Comparison of ENCODE assay signal across 20 cellular contexts in genomic region chr1:221706191-221706590, GRCh38.
"Had no signal": no experiment of that assay in that cellular context is flagged by ENCODE, and none has a peak within 500 bp of the region (broad histone marks: within the 10 kb centered on the region; RNA-seq: fewer than 3 reads in every experiment).

No MANE protein-coding gene starts in this region.

- H3K4me3 ChIP-seq: colonic mucosa, esophagus squamous epithelium, tibial artery had no signal

- H3K27me3 ChIP-seq: brain microvascular endothelial cell, colonic mucosa, esophagus squamous epithelium, tibial artery had no signal

- H3K36me3 ChIP-seq: brain microvascular endothelial cell, colonic mucosa had no signal

- H3K9ac ChIP-seq: parathyroid adenoma, SK-N-SH had no signal

- ATAC-seq: activated CD4-positive, alpha-beta T cell treated with anti-CD3 and anti-CD28 coated beads for 36 hours; activated CD8-positive, alpha-beta memory T cell treated with anti-CD3 and anti-CD28 coated beads, Interleukin-2, amount 10 ng/mL, durations not matched to agents 7 days and 5 days; activated T-helper 17 cell treated with anti-CD3 and anti-CD28 coated beads, Interleukin-2, amount 50 U/mL, for 72 hours; naive thymus-derived CD8-positive, alpha-beta T cell; sciatic nerve; stimulated activated effector memory CD8-positive, alpha-beta T cell treated with anti-CD3 and anti-CD28 coated beads, Interleukin-12 subunit alpha, Interleukin-12 subunit beta, amount 100 ng/mL, for 72 hours; WTC11 had no signal

- DNase-seq: activated CD4-positive, alpha-beta T cell treated with anti-CD3 and anti-CD28 coated beads for 36 hours; activated CD4-positive, alpha-beta T cell treated with anti-CD3 and anti-CD28 coated beads, Interleukin-2, amount 50 U/mL, for 48 hours; activated CD8-positive, alpha-beta memory T cell treated with anti-CD3 and anti-CD28 coated beads, Interleukin-2, amount 10 ng/mL, durations not matched to agents 7 days and 5 days; activated naive CD4-positive, alpha-beta T cell; aorta; brain microvascular endothelial cell; colonic mucosa; effector CD4-positive, alpha-beta T cell; esophagus squamous epithelium; mesendoderm; naive thymus-derived CD8-positive, alpha-beta T cell; SK-N-SH; stimulated activated CD4-positive, alpha-beta T cell treated with anti-CD3 and anti-CD28 coated beads, Interleukin-4, amount 100 ng/mL, for 24 hours; tibial artery had no signal

- H3K27me3 Mint-ChIP-seq: activated CD4-positive, alpha-beta T cell treated with anti-CD3 and anti-CD28 coated beads for 36 hours; activated CD8-positive, alpha-beta memory T cell treated with anti-CD3 and anti-CD28 coated beads, Interleukin-2, amount 10 ng/mL, durations not matched to agents 7 days and 5 days; activated T-helper 17 cell treated with anti-CD3 and anti-CD28 coated beads, Interleukin-2, amount 50 U/mL, for 72 hours; central memory CD8-positive, alpha-beta T cell; naive thymus-derived CD8-positive, alpha-beta T cell had no signal

- H3K4me2 ChIP-seq: SK-N-SH had no signal

- H3K9me3 ChIP-seq: colonic mucosa, esophagus squamous epithelium, SK-N-SH, tibial artery had no signal

- H3K27ac ChIP-seq: brain microvascular endothelial cell, colonic mucosa, parathyroid adenoma, tibial artery had no signal

- H3K27ac Mint-ChIP-seq: activated CD4-positive, alpha-beta T cell treated with anti-CD3 and anti-CD28 coated beads for 36 hours; activated CD8-positive, alpha-beta memory T cell treated with anti-CD3 and anti-CD28 coated beads, Interleukin-2, amount 10 ng/mL, durations not matched to agents 7 days and 5 days; activated T-helper 17 cell treated with anti-CD3 and anti-CD28 coated beads, Interleukin-2, amount 50 U/mL, for 72 hours; stimulated activated effector memory CD8-positive, alpha-beta T cell treated with anti-CD3 and anti-CD28 coated beads, Interleukin-12 subunit alpha, Interleukin-12 subunit beta, amount 100 ng/mL, for 72 hours; WTC11 had no signal

- H3K4me3 Mint-ChIP-seq: activated CD4-positive, alpha-beta T cell treated with anti-CD3 and anti-CD28 coated beads for 36 hours; activated CD8-positive, alpha-beta memory T cell treated with anti-CD3 and anti-CD28 coated beads, Interleukin-2, amount 10 ng/mL, durations not matched to agents 7 days and 5 days; activated T-helper 17 cell treated with anti-CD3 and anti-CD28 coated beads, Interleukin-2, amount 50 U/mL, for 72 hours; central memory CD8-positive, alpha-beta T cell; naive thymus-derived CD8-positive, alpha-beta T cell; stimulated activated effector memory CD8-positive, alpha-beta T cell treated with anti-CD3 and anti-CD28 coated beads, Interleukin-12 subunit alpha, Interleukin-12 subunit beta, amount 100 ng/mL, for 72 hours; WTC11 had no signal

- H2AFZ ChIP-seq: parathyroid adenoma had no signal

- H3K9me3 Mint-ChIP-seq: activated T-helper 17 cell treated with anti-CD3 and anti-CD28 coated beads, Interleukin-2, amount 50 U/mL, for 72 hours; central memory CD8-positive, alpha-beta T cell; naive thymus-derived CD8-positive, alpha-beta T cell; stimulated activated effector memory CD8-positive, alpha-beta T cell treated with anti-CD3 and anti-CD28 coated beads, Interleukin-12 subunit alpha, Interleukin-12 subunit beta, amount 100 ng/mL, for 72 hours; WTC11 had no signal

- H3K4me1 ChIP-seq: parathyroid adenoma had no signal
